In the genomic region with DNA sequence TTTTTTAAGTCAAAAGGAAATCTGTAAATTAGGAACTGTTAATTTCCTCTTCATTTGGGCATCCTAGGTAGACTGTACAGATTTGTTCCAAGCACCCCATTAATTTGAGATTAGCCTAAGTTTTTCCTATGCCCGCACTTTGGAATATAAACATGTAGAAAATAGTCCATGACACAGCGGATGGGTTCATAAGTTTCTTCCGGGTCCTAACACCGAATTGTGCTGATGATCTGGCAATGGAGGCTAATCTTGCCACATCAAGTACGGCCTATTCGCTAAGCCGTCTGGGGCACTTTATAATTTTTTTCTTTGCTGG, we compare ENCODE assay signal across 8 cellular contexts. TPM values are rescaled to one million over a fixed set of nuclear protein-coding genes. Genes with fewer than 3 reads are reported as not detected.
DNase-seq lines count a peak whose midpoint lies in the region; ATAC-seq and TF ChIP-seq lines count a peak whose summit lies in the region.

No MANE protein-coding gene starts in this region.

- H3K27me3 ChIP-seq in HUES64 (ENCODE audit: insufficient read depth, low read length), result no peaks in the 10 kb centered on the region
- peaks cover 5% of the 10 kb centered on the region for H3K27me3 ChIP-seq in colonic mucosa

- H3K27ac ChIP-seq in HUES64 (ENCODE audit: low read depth, low read length), result peak overlapping the region; percentile 100; the same call in 1 of the 2 replicates
- peak overlapping the region; percentile 100 for H3K27ac ChIP-seq in colonic mucosa

- WGBS in HUES64, result 3% methylated on average over 7 of the region's 7 CpGs

- peaks cover 0 to 25% (median 8%) of the 10 kb centered on the region in 4 donors for H3K4me1 Mint-ChIP-seq in naive thymus-derived CD8-positive, alpha-beta T cell

- peak overlapping the region; percentile 97 to 100 (median 100) for H3K27ac Mint-ChIP-seq in naive thymus-derived CD8-positive, alpha-beta T cell

- peaks cover 0 to 13% (median 0%) of the 10 kb centered on the region in 3 donors for H3K36me3 Mint-ChIP-seq in naive thymus-derived CD8-positive, alpha-beta T cell

- peak overlapping the region; percentile 100 for H3K9ac ChIP-seq in HUES64 (ENCODE audit: low read depth, low read length)
- peak overlapping the region; percentile 56 to 92 for H3K9ac ChIP-seq in colonic mucosa (ENCODE audit: low read depth in 2 of 2, low read length in 2 of 2)

- ATAC-seq in GM18907 (IDR thresholded peaks at IDR 0.05; ENCODE audit: unreplicated experiment) (peak; percentile 0), GM21529 (IDR thresholded peaks at IDR 0.05; ENCODE audit: unreplicated experiment) (no peak)
- ATAC-seq in naive thymus-derived CD8-positive, alpha-beta T cell, result peak in 1 of 2 donors; percentile 0

- H3K4me3 ChIP-seq in HUES64 (ENCODE audit: low read length), result peak overlapping the region; percentile 80
- peak overlapping the region; percentile 93 for H3K4me3 ChIP-seq in colonic mucosa

- H3K36me3 ChIP-seq in HUES64 (ENCODE audit: insufficient read depth, low read length) (peaks cover 9% of the 10 kb centered on the region), colonic mucosa (no peaks in the 10 kb centered on the region)

- POLR2A ChIA-PET in naive thymus-derived CD8-positive, alpha-beta T cell (lab: Charles Lee), result interaction anchor here (0.8 to 3.7 kb wide), 6 partner anchors 13 to 249 kb away, joined by 3 to 34 read pairs (median 19); a partner anchor contains a TSS

- H3K27me3 Mint-ChIP-seq in naive thymus-derived CD8-positive, alpha-beta T cell, result no peaks in the 10 kb centered on the region

- H3K4me3 Mint-ChIP-seq in naive thymus-derived CD8-positive, alpha-beta T cell, result peak overlapping the region; percentile 87 to 97 (median 92)

- TF ChIP-seq CTCF in colonic mucosa (IDR thresholded peaks at IDR 0.05), result no peak

- peaks cover 11% of the 10 kb centered on the region for H3K4me1 ChIP-seq in HUES64 (ENCODE audit: insufficient read depth, low read length)
- H3K4me1 ChIP-seq in colonic mucosa, result no peaks in the 10 kb centered on the region

- H3K9me3 ChIP-seq in HUES64 (ENCODE audit: insufficient read depth, low read depth, low read length) (no peaks in the 10 kb centered on the region), colonic mucosa (no peaks in the 10 kb centered on the region)

- DNase-seq in colonic mucosa (no peak), DMS114 treated with DMSO at 0.1 percent for 48 hours (lab: John Stamatoyannopoulos, UW; ENCODE audit: unreplicated experiment) (no peak), DMS53 treated with DMSO at 0.1 percent for 48 hours (lab: John Stamatoyannopoulos, UW; ENCODE audit: unreplicated experiment) (no peak), DMS79 (lab: John Stamatoyannopoulos, UW) (no peak)
- DNase-seq in naive thymus-derived CD8-positive, alpha-beta T cell, result no peak

- intact Hi-C loops in colonic mucosa (cut with DNase I), result loop anchor here (10.0 kb wide), 1 partner anchor 349 kb away; a partner anchor contains a TSS

- H3K9me3 Mint-ChIP-seq in naive thymus-derived CD8-positive, alpha-beta T cell, result peaks cover 0 to 1% (median 0%) of the 10 kb centered on the region in 9 donors

RNA-seq across cellular contexts. Expression of a gene that starts 1.2 kb away (rescaled TPM):
- polyA plus RNA-seq in HUES64 (2013, experiment 1 of 2), result 61.6 TPM
- polyA plus RNA-seq in HUES64 (2013, experiment 2 of 2), result 71.3 TPM
- total RNA-seq in colonic mucosa, result 10 to 100 TPM; 74.5 to 89.0 TPM
- total RNA-seq in naive thymus-derived CD8-positive, alpha-beta T cell, result 10 to 100 TPM; 68.7 to 75.4 TPM
- 10 to 100 TPM; 20.0 to 27.1 (median 23.9) TPM for polyA plus RNA-seq in naive thymus-derived CD8-positive, alpha-beta T cell
